In genomic region chr17:36950027-36950426, GRCh38 we compare ENCODE assay signal across 9 cellular contexts. TPM values are rescaled to one million over a fixed set of nuclear protein-coding genes. Genes with fewer than 3 reads are reported as not detected.
A peak's percentile ranks its signal among the peaks of the same experiment; 100 is the strongest.
DNase-seq lines count a peak whose midpoint lies in the region; ATAC-seq, FAIRE-seq and TF ChIP-seq lines count a peak whose summit lies in the region.
"Had no signal": no experiment of that assay in that cellular context is flagged by ENCODE, and none has a peak within 500 bp of the region (broad histone marks: within the 10 kb centered on the region; RNA-seq: fewer than 3 reads in every experiment).

No MANE protein-coding gene starts in this region.

- H3K4me1 ChIP-seq in SJSA1 (replicated peaks), result peaks cover 16% of the 10 kb centered on the region
- no peaks in the 10 kb centered on the region for H3K4me1 ChIP-seq in fibroblast of lung (ENCODE audit: control insufficient read depth, extremely low read depth, insufficient read depth, low read length)

- H3K27ac ChIP-seq in SJSA1 (no peak overlapping the region), fibroblast of lung (ENCODE audit: insufficient read depth, low read length) (no peak overlapping the region)

- ATAC-seq in GM19455 (IDR thresholded peaks at IDR 0.05; ENCODE audit: unreplicated experiment), result no peak

- H2AFZ ChIP-seq in fibroblast of lung (ENCODE audit: low read length), result no peak overlapping the region

- no peak overlapping the region for H3K9ac ChIP-seq in fibroblast of lung (ENCODE audit: insufficient read depth, low read length)

- no peaks in the 10 kb centered on the region for H4K20me1 ChIP-seq in fibroblast of lung (ENCODE audit: control insufficient read depth, extremely low read depth, insufficient read depth, low read length)

- no peak for FAIRE-seq in GM19239 (lab: Jason Lieb, UNC)

- DNase-seq in SJSA1 (ENCODE audit: low read depth in 1 of 2, low spot score in 2 of 2) (no peak), fibroblast of lung (ENCODE audit: low read depth in 2 of 2) (no peak), retinal pigment epithelial cell (ENCODE audit: low read depth) (no peak), retina (no peak), pons (ENCODE audit: low spot score) (no peak), GM19239 (ENCODE audit: insufficient read length, low spot score) (no peak)
- DNase-seq: NCI-H2029 had no signal

- H3K27me3 ChIP-seq in SJSA1 (replicated peaks), result peaks cover 29% of the 10 kb centered on the region
- H3K27me3 ChIP-seq in fibroblast of lung (ENCODE audit: control insufficient read depth, insufficient read depth, low read length), result peaks cover 26% of the 10 kb centered on the region

- H3K4me3 ChIP-seq in GM12875 (ENCODE audit: low read depth, low read length), result peak overlapping the region; percentile 96
- peak overlapping the region; percentile 69 for H3K4me3 ChIP-seq in SJSA1
- H3K4me3 ChIP-seq in fibroblast of lung (replicated peaks in 1 of 4; ENCODE audit: control extremely low read depth in 1 of 4, insufficient read depth in 1 of 4, low read depth in 3 of 4, low read length in 4 of 4), result peak overlapping the region; percentile 93 to 97 (median 96)
- peak overlapping the region; percentile 83 for H3K4me3 ChIP-seq in retinal pigment epithelial cell (ENCODE audit: low read length)

- peaks cover 23% of the 10 kb centered on the region for H3K79me2 ChIP-seq in fibroblast of lung (ENCODE audit: control insufficient read depth, insufficient read depth, low read length)

- H3K4me2 ChIP-seq in fibroblast of lung (ENCODE audit: extremely low read depth, insufficient read depth, low read length), result peak overlapping the region; percentile 92

- H3K9me3 ChIP-seq in SJSA1 (replicated peaks) (peaks cover 7% of the 10 kb centered on the region), fibroblast of lung (ENCODE audit: control insufficient read depth, insufficient read depth, low read depth, low read length) (no peaks in the 10 kb centered on the region)

- H3K36me3 ChIP-seq in SJSA1 (peaks cover 48% of the 10 kb centered on the region), fibroblast of lung (ENCODE audit: control insufficient read depth, insufficient read depth, low read length) (peaks cover 12% of the 10 kb centered on the region)

- TF ChIP-seq CTCF in GM12875 (IDR thresholded peaks at IDR 0.05; ENCODE audit: borderline replicate concordance, insufficient read depth, low read depth, low read length) (no peak), fibroblast of lung (conservative IDR thresholded peaks at IDR 0.05 in 1 of 2, IDR thresholded peaks at IDR 0.05 in 1 of 2; ENCODE audit: low read depth in 1 of 2, low read length in 2 of 2) (no peak), retinal pigment epithelial cell (conservative IDR thresholded peaks at IDR 0.05; ENCODE audit: low read depth, low read length) (no peak)

RNA-seq across cellular contexts. Expression of gene AATF, which starts 1.3 kb away (rescaled TPM):
- total RNA-seq in SJSA1 (2014; rRNA removed; shearing (Covaris generic)), result 52.2 and 55.7 TPM in 2 replicates
- 30.0 and 30.7 TPM in 2 replicates for total RNA-seq in fibroblast of lung
- polyA plus RNA-seq in fibroblast of lung, result 11.9 and 22.6 TPM in 2 replicates
- polyA plus RNA-seq in fibroblast of lung (2012), result 32.2 and 48.4 TPM in 2 replicates
- 16.8 and 42.3 TPM in 2 replicates for polyA minus RNA-seq in fibroblast of lung (ENCODE audit: low replicate concordance)

RNA-seq across cellular contexts. Expression of gene LHX1, which starts 12.8 kb away (rescaled TPM):
- total RNA-seq in SJSA1 (2014; rRNA removed; shearing (Covaris generic)), result not detected in 2 replicates
- total RNA-seq in fibroblast of lung, result not detected in 2 replicates
- not detected in 2 replicates for polyA plus RNA-seq in fibroblast of lung
- not detected in 2 replicates for polyA plus RNA-seq in fibroblast of lung (2012)
- not detected in 2 replicates for polyA minus RNA-seq in fibroblast of lung (ENCODE audit: low replicate concordance)
